ENCODE assay signal across 8 cellular contexts in genomic region chr15:90165659-90166489, GRCh38. TPM values are rescaled to one million over a fixed set of nuclear protein-coding genes. Genes with fewer than 3 reads are reported as not detected.
DNase-seq lines count a peak whose midpoint lies in the region; ATAC-seq and TF ChIP-seq lines count a peak whose summit lies in the region.

No MANE protein-coding gene starts in this region.

- ATAC-seq in GM19455 (IDR thresholded peaks at IDR 0.05; ENCODE audit: unreplicated experiment) (no peak), HG03457 (IDR thresholded peaks at IDR 0.05; ENCODE audit: unreplicated experiment) (no peak)

- no peaks in the 10 kb centered on the region for H3K27me3 ChIP-seq in HUES48 (ENCODE audit: control insufficient read depth, insufficient read depth, low read length)

- H3K4me1 ChIP-seq in HUES48 (ENCODE audit: control insufficient read depth, insufficient read depth, low read length) = peaks cover 4% of the 10 kb centered on the region; the same call in 1 of the 2 replicates

- DNase-seq in activated CD8-positive, alpha-beta memory T cell treated with anti-CD3 and anti-CD28 coated beads for 48 hours (ENCODE audit: low read depth in 2 of 3, low spot score in 2 of 3) = peak in 2 of 3 experiments; percentile 27 to 28
- DNase-seq in activated CD8-positive, alpha-beta memory T cell treated with anti-CD3 and anti-CD28 coated beads for 24 hours = no peak
- DNase-seq in SHP77 treated with DMSO at 0.1 percent for 48 hours (lab: John Stamatoyannopoulos, UW) = peak; percentile 57
- DNase-seq in epithelial cell of proximal tubule (ENCODE audit: low read depth) = peak; percentile 98
- peak; percentile 97 for DNase-seq in non-pigmented ciliary epithelial cell (ENCODE audit: low read depth)

- H3K9ac ChIP-seq in HUES48 (ENCODE audit: low read depth, low read length) = no peak overlapping the region

- H3K36me3 ChIP-seq in HUES48 (ENCODE audit: control insufficient read depth, insufficient read depth, low read length) = no peaks in the 10 kb centered on the region

- H3K4me3 ChIP-seq in HUES48 (ENCODE audit: low read depth, low read length) = no peak overlapping the region
- no peak overlapping the region for H3K4me3 ChIP-seq in epithelial cell of proximal tubule (ENCODE audit: low read depth, low read length)

- H3K27ac ChIP-seq in HUES48 (ENCODE audit: low read depth, low read length) = peak overlapping the region; percentile 7

- no peaks in the 10 kb centered on the region for H3K9me3 ChIP-seq in HUES48 (ENCODE audit: control insufficient read depth, insufficient read depth, low read length)

- no peak for TF ChIP-seq CTCF in epithelial cell of proximal tubule (conservative IDR thresholded peaks at IDR 0.05; ENCODE audit: low read depth, low read length)

RNA-seq across cellular contexts. Expression of gene SEMA4B, which starts 35.3 kb away (rescaled TPM):
- total RNA-seq in epithelial cell of proximal tubule = 75.6 and 89.6 TPM in 2 replicates
